Comparison of ENCODE assay signal across 15 cellular contexts in genomic region chr1:9143250-9143649, GRCh38. TPM values are rescaled to one million over a fixed set of nuclear protein-coding genes. Genes with fewer than 3 reads are reported as not detected.
A peak's percentile ranks its signal among the peaks of the same experiment; 100 is the strongest.
DNase-seq lines count a peak whose midpoint lies in the region; ATAC-seq, FAIRE-seq and TF ChIP-seq lines count a peak whose summit lies in the region.
"Had no signal": no experiment of that assay in that cellular context is flagged by ENCODE, and none has a peak within 500 bp of the region (broad histone marks: within the 10 kb centered on the region; RNA-seq: fewer than 3 reads in every experiment).

No MANE protein-coding gene starts in this region.

- no peak overlapping the region for H3K4me3 Mint-ChIP-seq in astrocyte (ENCODE audit: unreplicated experiment)
- H3K4me3 Mint-ChIP-seq: natural killer cell; stimulated activated effector memory CD8-positive, alpha-beta T cell treated with anti-CD3 and anti-CD28 coated beads, Interleukin-12 subunit alpha, Interleukin-12 subunit beta, amount 100 ng/mL, for 72 hours had no signal

- DNase-seq in LHCN-M2 (ENCODE audit: low read depth) (peak; percentile 90), astrocyte (ENCODE audit: low read depth) (peak; percentile 48), left lung (peak; percentile 71 to 76), midbrain (lab: John Stamatoyannopoulos, UW) (no peak), cerebellum (ENCODE audit: low spot score) (no peak), 8988T (no peak)
- DNase-seq: CD4-positive, CD25-positive, alpha-beta regulatory T cell; cortex of kidney; natural killer cell; NCI-H187 treated with DMSO at 0.1 percent for 48 hours; PC-3 had no signal

- H2AFZ ChIP-seq in astrocyte (ENCODE audit: low read depth, low read length) = no peak overlapping the region

- intact Hi-C loops in left lung (cut with DNase I) = loop anchor here (5.0 to 10.0 kb wide), 2 partner anchors 39 to 52 kb away; no protein-coding TSS in a partner anchor

- peaks cover 0 to 11% (median 0%) of the 10 kb centered on the region in 11 experiments; a peak in 1 of 22 replicates for H4K20me1 ChIP-seq in BLaER1 treated with 17β-estradiol and CSF1 and Interleukin-3, amounts not matched to agents 10 nM and 100 nM
- H4K20me1 ChIP-seq in astrocyte (ENCODE audit: insufficient read depth, low read length) = peaks cover 55% of the 10 kb centered on the region

- no peaks in the 10 kb centered on the region for H3K36me3 ChIP-seq in BLaER1 treated with 17β-estradiol and CSF1 and Interleukin-3, amounts not matched to agents 10 nM and 100 nM
- peaks cover 9% of the 10 kb centered on the region for H3K36me3 ChIP-seq in astrocyte (ENCODE audit: insufficient read depth, low read length)
- no peaks in the 10 kb centered on the region for H3K36me3 ChIP-seq in left lung

- peaks cover 0 to 39% (median 17%) of the 10 kb centered on the region in 10 experiments; a peak in 17 of 20 replicates for H3K4me1 ChIP-seq in BLaER1 treated with 17β-estradiol and CSF1 and Interleukin-3, amounts not matched to agents 10 nM and 100 nM
- H3K4me1 ChIP-seq in astrocyte (ENCODE audit: insufficient read depth, low read length) = peaks cover 26% of the 10 kb centered on the region
- H3K4me1 ChIP-seq in left lung = peaks cover 0 to 17% of the 10 kb centered on the region in 2 donors

- H3K27ac ChIP-seq in BLaER1 treated with 17β-estradiol and CSF1 and Interleukin-3, amounts not matched to agents 10 nM and 100 nM = peak overlapping the region in 10 of 11 experiments; percentile 12 to 46 (median 30); a peak in 12 of 22 replicates
- H3K27ac ChIP-seq in astrocyte (ENCODE audit: low read depth, low read length) = no peak overlapping the region
- peak overlapping the region in 1 of 2 donors; percentile 58 for H3K27ac ChIP-seq in left lung

- H3K9me3 Mint-ChIP-seq in astrocyte (ENCODE audit: unreplicated experiment) = no peaks in the 10 kb centered on the region
- H3K9me3 Mint-ChIP-seq: activated T-helper 2 cell treated with anti-CD3 and anti-CD28 coated beads, Interferon-gamma antibody, Interleukin-2, Interleukin-4, amounts not matched to agents 10 μg/mL and 5 μg/mL and 100 μg/mL, durations not matched to agents 14 hours and 24 hours and 36 hours; natural killer cell; stimulated activated effector memory CD8-positive, alpha-beta T cell treated with anti-CD3 and anti-CD28 coated beads, Interleukin-12 subunit alpha, Interleukin-12 subunit beta, amount 100 ng/mL, for 72 hours had no signal

- TF ChIP-seq CTCF in astrocyte (IDR thresholded peaks at IDR 0.05; ENCODE audit: insufficient read depth, low read depth, low read length) (no peak), left lung (IDR thresholded peaks at IDR 0.05) (no peak)

- no peaks in the 10 kb centered on the region for H3K27me3 Mint-ChIP-seq in astrocyte (ENCODE audit: low read depth, unreplicated experiment)

- peaks cover 16% of the 10 kb centered on the region for H3K4me1 Mint-ChIP-seq in astrocyte (ENCODE audit: low read depth, unreplicated experiment)

- H3K27me3 ChIP-seq in BLaER1 treated with 17β-estradiol and CSF1 and Interleukin-3, amounts not matched to agents 10 nM and 100 nM = 0 out of 22 replicates have a peak, but pooled peaks cover 0 to 2% (median 0%) of the 10 kb centered on the region in 11 experiments
- no peaks in the 10 kb centered on the region for H3K27me3 ChIP-seq in astrocyte (ENCODE audit: insufficient read depth, low read length)
- no peaks in the 10 kb centered on the region for H3K27me3 ChIP-seq in left lung

- H3K4me3 ChIP-seq in BLaER1 treated with 17β-estradiol and CSF1 and Interleukin-3, amounts not matched to agents 10 nM and 100 nM = no peak overlapping the region
- no peak overlapping the region for H3K4me3 ChIP-seq in astrocyte (ENCODE audit: insufficient read depth, low read depth, low read length)
- no peak overlapping the region for H3K4me3 ChIP-seq in left lung

- H3K9ac ChIP-seq in BLaER1 treated with 17β-estradiol and CSF1 and Interleukin-3, amounts not matched to agents 10 nM and 100 nM = peak overlapping the region in 1 of 11 experiments; percentile 5; a peak in 1 of 22 replicates
- H3K9ac ChIP-seq in astrocyte (ENCODE audit: low read length) = no peak overlapping the region

- no peaks in the 10 kb centered on the region for H3K9me3 ChIP-seq in BLaER1 treated with 17β-estradiol and CSF1 and Interleukin-3, amounts not matched to agents 10 nM and 100 nM (replicated peaks in 1 of 11)
- no peaks in the 10 kb centered on the region for H3K9me3 ChIP-seq in astrocyte (ENCODE audit: insufficient read depth, low read depth, low read length)
- H3K9me3 ChIP-seq in left lung = no peaks in the 10 kb centered on the region

- ATAC-seq in left lung (peak; percentile 61), HG02840 (IDR thresholded peaks at IDR 0.05; ENCODE audit: low FRiP score, unreplicated experiment) (no peak)
- ATAC-seq: natural killer cell; PC-3; stimulated activated effector memory CD8-positive, alpha-beta T cell treated with anti-CD3 and anti-CD28 coated beads, Interleukin-12 subunit alpha, Interleukin-12 subunit beta, amount 100 ng/mL, for 72 hours had no signal

- no peak for FAIRE-seq in astrocyte (lab: Jason Lieb, UNC)

- H3K79me2 ChIP-seq in astrocyte (ENCODE audit: insufficient read depth, low read length) = peaks cover 2% of the 10 kb centered on the region

- no peak overlapping the region for H3K27ac Mint-ChIP-seq in astrocyte (ENCODE audit: unreplicated experiment)
- H3K27ac Mint-ChIP-seq: activated T-helper 2 cell treated with anti-CD3 and anti-CD28 coated beads, Interferon-gamma antibody, Interleukin-2, Interleukin-4, amounts not matched to agents 10 μg/mL and 5 μg/mL and 100 μg/mL, durations not matched to agents 14 hours and 24 hours and 36 hours; CD4-positive, CD25-positive, alpha-beta regulatory T cell; natural killer cell; stimulated activated effector memory CD8-positive, alpha-beta T cell treated with anti-CD3 and anti-CD28 coated beads, Interleukin-12 subunit alpha, Interleukin-12 subunit beta, amount 100 ng/mL, for 72 hours had no signal

- peak overlapping the region in 10 of 11 experiments; percentile 16 to 82 (median 54); a peak in 17 of 22 replicates for H3K4me2 ChIP-seq in BLaER1 treated with 17β-estradiol and CSF1 and Interleukin-3, amounts not matched to agents 10 nM and 100 nM
- no peak overlapping the region for H3K4me2 ChIP-seq in astrocyte (ENCODE audit: low read length)

- peaks cover 12% of the 10 kb centered on the region for H3K36me3 Mint-ChIP-seq in astrocyte (ENCODE audit: low read depth, unreplicated experiment)
- H3K36me3 Mint-ChIP-seq: CD4-positive, CD25-positive, alpha-beta regulatory T cell; natural killer cell had no signal

RNA-seq across cellular contexts. Expression of gene GPR157, which starts 14.3 kb away (rescaled TPM):
- total RNA-seq in LHCN-M2 (2014; rRNA removed) (1.9 TPM in 2 replicates), astrocyte (5.4 and 8.2 TPM in 2 replicates), left lung (10 to 100 TPM; 18.8 to 23.0 TPM), cerebellum (0.45 TPM)
- 3.0 TPM for polyA plus RNA-seq in LHCN-M2 (2012)

Comparison
In these comparisons a context has a peak if more than half of its experiments do, and no peak if none do; other contexts are left out.
1. DNase-seq: peak in LHCN-M2 (single experiment), astrocyte (single experiment) and left lung (2 of 2); none in midbrain (single experiment), cerebellum (single experiment) and 8988T (single experiment).